Comparison of ENCODE assay signal across 2 cellular contexts in the genomic region with DNA sequence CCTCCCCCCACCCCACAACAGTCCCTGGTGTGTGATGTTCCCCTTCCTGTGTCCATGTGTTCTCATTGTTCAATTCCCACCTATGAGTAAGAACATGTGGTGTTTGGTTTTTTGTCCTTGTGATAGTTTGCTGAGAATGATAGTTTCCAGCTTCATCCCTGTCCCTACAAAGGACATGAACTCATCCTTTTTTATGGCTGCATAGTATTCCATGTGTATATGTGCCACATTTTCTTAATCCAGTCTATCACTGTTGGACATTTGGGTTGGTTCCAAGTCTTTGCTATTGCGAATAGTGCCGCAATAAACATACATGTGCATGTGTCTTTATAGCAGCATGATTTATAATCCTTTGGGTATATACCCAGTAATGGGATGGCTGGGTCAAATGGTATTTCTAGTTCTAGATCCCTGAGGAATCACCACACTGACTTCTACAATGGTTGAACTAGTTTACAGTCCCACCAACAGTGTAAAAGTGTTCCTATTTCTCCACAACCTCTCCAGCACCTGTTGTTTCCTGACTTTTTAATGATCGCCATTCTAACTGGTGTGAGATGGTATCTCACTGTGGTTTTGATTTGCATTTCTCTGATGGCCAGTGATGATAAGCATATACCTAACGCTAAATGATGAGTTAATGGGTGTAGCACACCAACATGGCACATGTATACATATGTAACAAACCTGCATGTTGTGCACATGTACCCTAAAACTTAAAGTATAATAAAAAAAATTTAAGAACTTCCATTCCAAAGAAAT. TPM values are rescaled to one million over a fixed set of nuclear protein-coding genes. Genes with fewer than 3 reads are reported as not detected.
DNase-seq lines count a peak whose midpoint lies in the region; ATAC-seq, FAIRE-seq and TF ChIP-seq lines count a peak whose summit lies in the region.
"Not testable (repeated sequence)": the region's sequence is repeated elsewhere in the genome, so short reads cannot be mapped to it uniquely, and the experiment has no call there.

No MANE protein-coding gene starts in this region.

- not testable (repeated sequence) for TF ChIP-seq CTCF in HEK293 (tag by site-specific recombination; IDR thresholded peaks at IDR 0.05); K562 (IDR thresholded peaks at IDR 0.05 in 2 of 3, conservative IDR thresholded peaks at IDR 0.05 in 1 of 3; ENCODE audit: insufficient read depth in 2 of 3, low read depth in 1 of 3, low read length in 3 of 3)

- not testable (repeated sequence) for H3K9me3 ChIP-seq in HEK293 (ENCODE audit: control insufficient read depth, insufficient read depth, low read depth, low read length); K562 (replicated peaks; ENCODE audit: control insufficient read depth, insufficient read depth, low read depth, low read length)

- DNase-seq in K562 (ENCODE audit: extremely low read depth in 1 of 4, low spot score in 3 of 4), result not testable (repeated sequence)

- not testable (repeated sequence) for TF ChIP-seq EP300 in K562 (IDR thresholded peaks at IDR 0.05; ENCODE audit: low read length)

- CTCF ChIA-PET in HEK293 (lab: Yijun Ruan, JAX); K562 (lab: Yijun Ruan, JAX; ENCODE audit: low intra/inter-chr PET ratio): not testable (repeated sequence)

- H3K27ac ChIP-seq in HEK293 (ENCODE audit: extremely low read depth, low read depth, low read length); K562 (ENCODE audit: extremely low read depth, low read depth, low read length): not testable (repeated sequence)

- in situ Hi-C loops in K562 (cut with MboI), result not testable (repeated sequence)

- POLR2A ChIA-PET in HEK293 (lab: Yijun Ruan, JAX), result interaction anchor here (2.0 kb wide), 1 partner anchor 7 kb away, joined by 17 read pairs; the partner anchor contains the start of gene CTH
- POLR2A ChIA-PET in K562 (lab: Yijun Ruan, JAX), result not testable (repeated sequence)

- H3K27me3 ChIP-seq in K562 (ENCODE audit: control insufficient read depth in 2 of 2, insufficient read depth in 2 of 2, low read length in 2 of 2), result not testable (repeated sequence)

- FAIRE-seq in K562 (lab: Jason Lieb, UNC), result not testable (repeated sequence)

- not testable (repeated sequence) for TF ChIP-seq POLR2A in K562 (conservative IDR thresholded peaks at IDR 0.05)

- H3K79me2 ChIP-seq in K562 (ENCODE audit: control insufficient read depth, insufficient read depth, low read length), result not testable (repeated sequence)

- not testable (repeated sequence) for H3K4me3 ChIP-seq in HEK293 (ENCODE audit: low read depth, low read length); K562

- H3K9ac ChIP-seq in K562 (ENCODE audit: insufficient read depth in 1 of 2, low read depth in 2 of 2, low read length in 2 of 2), result not testable (repeated sequence)

- H3K9me1 ChIP-seq in K562 (ENCODE audit: control insufficient read depth, insufficient read depth, low read length), result not testable (repeated sequence)

- BruUV-seq in K562 (replicated peaks; lab: Mats Ljungman, UMichigan), result not testable (repeated sequence)

- not testable (repeated sequence) for H3K4me2 ChIP-seq in K562 (ENCODE audit: insufficient read depth, low read length)

- 29% methylated on average over 2 of the region's 4 CpGs for WGBS in K562 (ENCODE audit: insufficient coverage, low coverage, missing lambda C conversion rate)

- not testable (repeated sequence) for TF ChIP-seq RAD21 in K562 (CRISPR knock-in tag; conservative IDR thresholded peaks at IDR 0.05 in 1 of 2, IDR thresholded peaks at IDR 0.05 in 1 of 2)

- H2AFZ ChIP-seq in K562 (ENCODE audit: low read depth, low read length), result not testable (repeated sequence)

- intact Hi-C loops in K562 (cut with micrococcal nuclease), result not testable (repeated sequence)

- H3K4me1 ChIP-seq in HEK293 (ENCODE audit: control insufficient read depth, insufficient read depth, low read length); K562 (replicated peaks in 1 of 2; ENCODE audit: control insufficient read depth in 2 of 2, insufficient read depth in 2 of 2, low read length in 2 of 2): not testable (repeated sequence)

- H4K20me1 ChIP-seq in K562 (replicated peaks; ENCODE audit: control insufficient read depth, insufficient read depth, low read length), result not testable (repeated sequence)

- peaks cover 6 to 12% of the 10 kb centered on the region in 2 experiments; a peak in 2 of 3 replicates for H3K36me3 ChIP-seq in HEK293 (ENCODE audit: control insufficient read depth in 2 of 2, insufficient read depth in 1 of 2, low read length in 2 of 2)
- peaks cover 33% of the 10 kb centered on the region; the same call in 2 of the 3 replicates for H3K36me3 ChIP-seq in K562 (ENCODE audit: control insufficient read depth, insufficient read depth, low read length)

- not testable (repeated sequence) for ATAC-seq in K562

TF ChIP-seq in HEK293, 187 proteins besides CTCF, POLR2A, EP300 and RAD21 (continues in another document):
- TF ChIP-seq ZNF146 (tag by site-specific recombination; IDR thresholded peaks at IDR 0.05), result peak; percentile 99
- peak; percentile 56 for TF ChIP-seq SCRT2 (tag by site-specific recombination; IDR thresholded peaks at IDR 0.05)
- TF ChIP-seq ZNF184 (tag by site-specific recombination; IDR thresholded peaks at IDR 0.05), result peak; percentile 96

TF ChIP-seq in K562, 482 proteins besides CTCF, POLR2A, EP300 and RAD21:
- TF ChIP-seq BCOR (IDR thresholded peaks at IDR 0.05) (peak; percentile 53; the same call in 1 of the 2 replicates), ZNF146 (CRISPR knock-in tag; IDR thresholded peaks at IDR 0.05; ENCODE audit: unreplicated experiment) (peak; percentile 46)

RNA-seq across cellular contexts. Expression of gene CTH, which starts 8.1 kb away (rescaled TPM):
- total RNA-seq in K562 (2011; cell fraction: chromatin; rRNA removed; ENCODE audit: low replicate concordance), result 20.6 and 29.3 TPM in 2 replicates
- total RNA-seq in K562 (2011; cell fraction: nucleolus; rRNA removed), result 17.0 and 18.3 TPM in 2 replicates
- total RNA-seq in K562 (2011; cell fraction: nucleoplasm; rRNA removed), result 18.4 and 19.7 TPM in 2 replicates
- total RNA-seq in K562 (2014; rRNA removed), result 17.3 and 17.4 TPM in 2 replicates
- 26.6 and 31.5 TPM in 2 replicates for total RNA-seq in K562 (2014; rRNA removed; fragmentation: Illumina TruSeq; extraction: Trizol)
- total RNA-seq in K562 (2015; rRNA removed; fragmentation: Illumina TruSeq; extraction: Trizol), result 7.0 and 8.0 TPM in 2 replicates
- total RNA-seq in K562 (2021), result 26.1 and 30.9 TPM in 2 replicates
- 26.9 and 29.9 TPM in 2 replicates for polyA plus RNA-seq in K562 (2011; rRNA removed)
- polyA plus RNA-seq in K562 (2011; cell fraction: cytosol; rRNA removed), result 26.8 and 27.2 TPM in 2 replicates
- 18.6 and 20.2 TPM in 2 replicates for polyA plus RNA-seq in K562 (2011; cell fraction: nucleus; rRNA removed)
- 11.6 and 84.2 TPM in 2 replicates for polyA plus RNA-seq in K562 (2012)
- 42.0 and 45.3 TPM in 2 replicates for polyA plus RNA-seq in K562 (2014; fragmentation: Illumina TruSeq; extraction: Trizol)
- polyA plus RNA-seq in K562 (2014; fragmentation: Nextera tagmentation; extraction: Ambion mirVana), result 10 to 100 TPM; 45.6 to 54.4 TPM
- 34.6 and 36.0 TPM in 2 replicates for polyA plus RNA-seq in K562 (2014; rRNA removed)
- polyA minus RNA-seq in K562 (2011; rRNA and poly(A)+ RNA removed), result 24.1 and 27.0 TPM in 2 replicates
- 12.2 and 17.0 TPM in 2 replicates for polyA minus RNA-seq in K562 (2011; cell fraction: cytosol; rRNA and poly(A)+ RNA removed)
- 12.3 and 21.4 TPM in 2 replicates for polyA minus RNA-seq in K562 (2011; cell fraction: nucleus; rRNA and poly(A)+ RNA removed)
